ENCODE assay signal across 28 cellular contexts in genomic region chr3:169563775-169564059, GRCh38.
DNase-seq lines count a peak whose midpoint lies in the region; ATAC-seq lines count a peak whose summit lies in the region.
"Had no signal": no experiment of that assay in that cellular context is flagged by ENCODE, and none has a peak within 500 bp of the region (broad histone marks: within the 10 kb centered on the region; RNA-seq: fewer than 3 reads in every experiment).

No MANE protein-coding gene starts in this region.

- no peaks in the 10 kb centered on the region for H3K36me3 Mint-ChIP-seq in activated CD4-positive, alpha-beta T cell treated with anti-CD3 and anti-CD28 coated beads for 36 hours (ENCODE audit: low read depth)
- H3K36me3 Mint-ChIP-seq in stimulated activated naive B cell treated with anti-CD40 and anti-IgM and Interleukin-4, amounts not matched to agents 10 μg/mL and 1 μg/mL and 100 μg/mL, for 72 hours, result no peaks in the 10 kb centered on the region
- H3K36me3 Mint-ChIP-seq: activated naive CD8-positive, alpha-beta T cell treated with anti-CD3 and anti-CD28 coated beads, Interleukin-2, amount 10 ng/mL, durations not matched to agents 7 days and 5 days; naive thymus-derived CD4-positive, alpha-beta T cell had no signal

- POLR2A ChIA-PET in activated CD4-positive, alpha-beta T cell treated with anti-CD3 and anti-CD28 coated beads for 36 hours (lab: Charles Lee), result no interaction called here

- intact Hi-C loops in activated CD4-positive, alpha-beta T cell treated with anti-CD3 and anti-CD28 coated beads for 36 hours (cut with DNase I, micrococcal nuclease), result loop anchor here in 1 of 2 experiments (5.0 kb wide), 1 partner anchor 104 kb away; no protein-coding TSS in a partner anchor

- ATAC-seq in activated CD4-positive, alpha-beta T cell treated with anti-CD3 and anti-CD28 coated beads for 36 hours, result peak; percentile 60
- peak; percentile 63 for ATAC-seq in HG02588 (IDR thresholded peaks at IDR 0.05; ENCODE audit: unreplicated experiment)
- ATAC-seq in HG03469 (IDR thresholded peaks at IDR 0.05; ENCODE audit: unreplicated experiment), result peak; percentile 58
- peak; percentile 33 to 71 for ATAC-seq in stimulated activated naive B cell treated with anti-CD40 and anti-IgM and Interleukin-4, amounts not matched to agents 10 μg/mL and 1 μg/mL and 100 μg/mL, for 72 hours (replicated peaks)
- ATAC-seq: activated CD8-positive, alpha-beta T cell treated with anti-CD3 and anti-CD28 coated beads, Interleukin-2, amount 10 ng/mL, durations not matched to agents 7 days and 5 days; gastrocnemius medialis; naive thymus-derived CD4-positive, alpha-beta T cell; psoas muscle had no signal

- no peak overlapping the region for H3K27ac Mint-ChIP-seq in activated CD4-positive, alpha-beta T cell treated with anti-CD3 and anti-CD28 coated beads for 36 hours
- H3K27ac Mint-ChIP-seq in stimulated activated naive B cell treated with anti-CD40 and anti-IgM and Interleukin-4, amounts not matched to agents 10 μg/mL and 1 μg/mL and 100 μg/mL, for 72 hours, result no peak overlapping the region
- H3K27ac Mint-ChIP-seq: activated CD8-positive, alpha-beta T cell treated with anti-CD3 and anti-CD28 coated beads, Interleukin-2, amount 10 ng/mL, durations not matched to agents 7 days and 5 days; activated naive CD8-positive, alpha-beta T cell treated with anti-CD3 and anti-CD28 coated beads, Interleukin-2, amount 10 ng/mL, durations not matched to agents 7 days and 5 days; naive thymus-derived CD4-positive, alpha-beta T cell had no signal

- H3K4me1 Mint-ChIP-seq in activated CD4-positive, alpha-beta T cell treated with anti-CD3 and anti-CD28 coated beads for 36 hours, result no peaks in the 10 kb centered on the region
- H3K4me1 Mint-ChIP-seq in stimulated activated naive B cell treated with anti-CD40 and anti-IgM and Interleukin-4, amounts not matched to agents 10 μg/mL and 1 μg/mL and 100 μg/mL, for 72 hours, result peaks cover 3 to 6% of the 10 kb centered on the region in 2 donors
- H3K4me1 Mint-ChIP-seq: activated naive CD8-positive, alpha-beta T cell treated with anti-CD3 and anti-CD28 coated beads, Interleukin-2, amount 10 ng/mL, durations not matched to agents 7 days and 5 days; naive thymus-derived CD4-positive, alpha-beta T cell had no signal

- DNase-seq in activated CD4-positive, alpha-beta T cell treated with anti-CD3 and anti-CD28 coated beads for 36 hours, result no peak
- no peak for DNase-seq in activated CD4-positive, alpha-beta T cell treated with anti-CD3 and anti-CD28 coated beads, Interleukin-2, amount 50 U/mL, for 4 hours
- no peak for DNase-seq in stimulated activated naive B cell treated with anti-CD40 and anti-IgM and Interleukin-4, amounts not matched to agents 10 μg/mL and 1 μg/mL and 100 μg/mL, for 72 hours
- no peak for DNase-seq in DMS114 treated with DMSO at 0.1 percent for 48 hours (lab: John Stamatoyannopoulos, UW; ENCODE audit: unreplicated experiment)
- DNase-seq in SW480 (ENCODE audit: low spot score), result no peak
- DNase-seq in activated effector memory CD4-positive, alpha-beta T cell treated with Interleukin-2 at 50 U/mL for 16 hours, result no peak
- DNase-seq: activated CD8-positive, alpha-beta T cell treated with anti-CD3 and anti-CD28 coated beads, Interleukin-2, amount 10 ng/mL, durations not matched to agents 7 days and 5 days; activated gamma-delta T cell treated with Interleukin-2 at 50 U/mL for 16 hours; activated naive CD8-positive, alpha-beta T cell treated with anti-CD3 and anti-CD28 coated beads, Interleukin-2, amount 10 ng/mL, durations not matched to agents 7 days and 5 days; activated T-cell treated with anti-CD3 and anti-CD28 coated beads for 4 hours; aorta; C1 segment of cervical spinal cord; DMS79; gastrocnemius medialis; lower lobe of right lung; naive thymus-derived CD4-positive, alpha-beta T cell; NCI-H146; NCI-H345; NCI-H748 treated with DMSO at 0.1 percent for 48 hours; psoas muscle; sigmoid colon; SJCRH30; stimulated activated CD4-positive, alpha-beta T cell treated with anti-CD3 and anti-CD28 coated beads, Interleukin-12 subunit alpha, Interleukin-12 subunit beta, amount 100 ng/mL, for 4 hours; stimulated activated CD4-positive, alpha-beta T cell treated with anti-CD3 and anti-CD28 coated beads, Interleukin-4, amount 100 ng/mL, for 1 hour; T-helper 9 cell; tibial artery had no signal

- no peaks in the 10 kb centered on the region for H3K9me3 Mint-ChIP-seq in activated CD4-positive, alpha-beta T cell treated with anti-CD3 and anti-CD28 coated beads for 36 hours (ENCODE audit: low read depth)
- H3K9me3 Mint-ChIP-seq in stimulated activated naive B cell treated with anti-CD40 and anti-IgM and Interleukin-4, amounts not matched to agents 10 μg/mL and 1 μg/mL and 100 μg/mL, for 72 hours, result no peaks in the 10 kb centered on the region
- H3K9me3 Mint-ChIP-seq: activated naive CD8-positive, alpha-beta T cell treated with anti-CD3 and anti-CD28 coated beads, Interleukin-2, amount 10 ng/mL, durations not matched to agents 7 days and 5 days; naive thymus-derived CD4-positive, alpha-beta T cell had no signal

- CTCF ChIA-PET in activated CD4-positive, alpha-beta T cell treated with anti-CD3 and anti-CD28 coated beads for 36 hours (lab: Charles Lee), result interaction anchor here (0.6 to 0.7 kb wide), 2 partner anchors 70 to 491 kb away, joined by 3 read pairs; no protein-coding TSS in a partner anchor

- no peaks in the 10 kb centered on the region for H3K27me3 Mint-ChIP-seq in activated CD4-positive, alpha-beta T cell treated with anti-CD3 and anti-CD28 coated beads for 36 hours
- H3K27me3 Mint-ChIP-seq in stimulated activated naive B cell treated with anti-CD40 and anti-IgM and Interleukin-4, amounts not matched to agents 10 μg/mL and 1 μg/mL and 100 μg/mL, for 72 hours, result peaks cover 0 to 9% of the 10 kb centered on the region in 2 donors

- no peak overlapping the region for H3K4me3 Mint-ChIP-seq in activated CD4-positive, alpha-beta T cell treated with anti-CD3 and anti-CD28 coated beads for 36 hours
- no peak overlapping the region for H3K4me3 Mint-ChIP-seq in stimulated activated naive B cell treated with anti-CD40 and anti-IgM and Interleukin-4, amounts not matched to agents 10 μg/mL and 1 μg/mL and 100 μg/mL, for 72 hours
- H3K4me3 Mint-ChIP-seq: activated CD8-positive, alpha-beta T cell treated with anti-CD3 and anti-CD28 coated beads, Interleukin-2, amount 10 ng/mL, durations not matched to agents 7 days and 5 days; activated naive CD8-positive, alpha-beta T cell treated with anti-CD3 and anti-CD28 coated beads, Interleukin-2, amount 10 ng/mL, durations not matched to agents 7 days and 5 days; naive thymus-derived CD4-positive, alpha-beta T cell had no signal
